2 cellular contexts compared by ENCODE assay signal in genomic region chr10:30759423-30759822, GRCh38.
A peak's percentile ranks its signal among the peaks of the same experiment; 100 is the strongest.
TF ChIP-seq lines count a peak whose summit lies in the region.

No MANE protein-coding gene starts in this region.

TF ChIP-seq in IMR-90, 13 proteins besides CTCF, POLR2A, EP300 and RAD21:
- no peak for TF ChIP-seq RFX5 (IDR thresholded peaks at IDR 0.05; ENCODE audit: low read depth, low read length)
- TF ChIP-seq, protein P1, sequence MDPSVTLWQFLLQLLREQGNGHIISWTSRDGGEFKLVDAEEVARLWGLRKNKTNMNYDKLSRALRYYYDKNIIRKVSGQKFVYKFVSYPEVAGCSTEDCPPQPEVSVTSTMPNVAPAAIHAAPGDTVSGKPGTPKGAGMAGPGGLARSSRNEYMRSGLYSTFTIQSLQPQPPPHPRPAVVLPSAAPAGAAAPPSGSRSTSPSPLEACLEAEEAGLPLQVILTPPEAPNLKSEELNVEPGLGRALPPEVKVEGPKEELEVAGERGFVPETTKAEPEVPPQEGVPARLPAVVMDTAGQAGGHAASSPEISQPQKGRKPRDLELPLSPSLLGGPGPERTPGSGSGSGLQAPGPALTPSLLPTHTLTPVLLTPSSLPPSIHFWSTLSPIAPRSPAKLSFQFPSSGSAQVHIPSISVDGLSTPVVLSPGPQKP (IDR thresholded peaks at IDR 0.05; ENCODE audit: borderline replicate concordance, low read depth, low read length), result no peak
- TF ChIP-seq FOS (IDR thresholded peaks at IDR 0.05; ENCODE audit: low read depth, low read length), result peak; percentile 14; the same call in 1 of the 2 replicates

TF ChIP-seq in SK-N-SH, 30 proteins besides CTCF, POLR2A, EP300 and RAD21:
- TF ChIP-seq TEAD4 (IDR thresholded peaks at IDR 0.05; ENCODE audit: borderline replicate concordance, insufficient read depth) (no peak), REST (IDR thresholded peaks at IDR 0.05; ENCODE audit: low read depth, low read length) (no peak), JUND (IDR thresholded peaks at IDR 0.05) (no peak), POLR2AphosphoS5 (IDR thresholded peaks at IDR 0.05; ENCODE audit: low read depth, low read length) (no peak), GABPA (IDR thresholded peaks at IDR 0.05; ENCODE audit: low read depth) (no peak), SMC3 (IDR thresholded peaks at IDR 0.05; ENCODE audit: low read depth, low read length) (no peak), EZH2phosphoT487 (IDR thresholded peaks at IDR 0.05; ENCODE audit: borderline replicate concordance, low read depth) (no peak), TAF1 (IDR thresholded peaks at IDR 0.05; ENCODE audit: borderline replicate concordance, low read depth, low read length) (no peak), FOXM1 (IDR thresholded peaks at IDR 0.05; ENCODE audit: low read depth) (no peak)
- TF ChIP-seq, protein P2, sequence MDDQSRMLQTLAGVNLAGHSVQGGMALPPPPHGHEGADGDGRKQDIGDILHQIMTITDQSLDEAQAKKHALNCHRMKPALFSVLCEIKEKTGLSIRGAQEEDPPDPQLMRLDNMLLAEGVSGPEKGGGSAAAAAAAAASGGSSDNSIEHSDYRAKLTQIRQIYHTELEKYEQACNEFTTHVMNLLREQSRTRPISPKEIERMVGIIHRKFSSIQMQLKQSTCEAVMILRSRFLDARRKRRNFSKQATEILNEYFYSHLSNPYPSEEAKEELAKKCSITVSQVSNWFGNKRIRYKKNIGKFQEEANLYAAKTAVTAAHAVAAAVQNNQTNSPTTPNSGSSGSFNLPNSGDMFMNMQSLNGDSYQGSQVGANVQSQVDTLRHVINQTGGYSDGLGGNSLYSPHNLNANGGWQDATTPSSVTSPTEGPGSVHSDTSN (IDR thresholded peaks at IDR 0.05), result no peak
